ENCODE assay signal across 20 cellular contexts in the genomic region with DNA sequence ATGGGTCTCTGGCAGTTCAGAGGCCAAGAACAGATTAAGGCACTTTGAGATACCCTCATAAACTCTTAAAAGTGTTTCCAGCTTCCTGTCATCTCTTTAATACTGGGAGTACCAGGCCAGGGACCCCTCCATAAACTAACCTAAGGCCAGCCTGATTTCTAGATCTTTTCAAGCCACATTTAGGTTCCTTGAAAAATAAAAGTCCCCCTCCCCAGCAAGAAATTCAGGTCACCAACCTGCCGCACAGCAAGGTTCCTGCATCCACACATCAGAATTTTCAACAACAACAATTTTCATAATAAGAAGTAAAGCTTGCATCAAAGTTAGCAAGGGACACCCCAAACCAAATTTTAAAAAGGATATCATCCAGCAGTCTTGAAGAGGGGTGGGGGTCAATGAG. TPM values are rescaled to one million over a fixed set of nuclear protein-coding genes. Genes with fewer than 3 reads are reported as not detected.
A peak's percentile ranks its signal among the peaks of the same experiment; 100 is the strongest.
DNase-seq lines count a peak whose midpoint lies in the region; ATAC-seq and TF ChIP-seq lines count a peak whose summit lies in the region.
"Had no signal": no experiment of that assay in that cellular context is flagged by ENCODE, and none has a peak within 500 bp of the region (broad histone marks: within the 10 kb centered on the region; RNA-seq: fewer than 3 reads in every experiment).

No MANE protein-coding gene starts in this region.

- no peak for ATAC-seq in CD8-positive, alpha-beta T cell
- ATAC-seq: GM12878 had no signal

- no peaks in the 10 kb centered on the region for H3K9me3 Mint-ChIP-seq in nephron progenitor cell
- no peaks in the 10 kb centered on the region for H3K9me3 Mint-ChIP-seq in CD8-positive, alpha-beta T cell

- H3K9me3 ChIP-seq in HEK293 (ENCODE audit: control insufficient read depth, insufficient read depth, low read depth, low read length) (no peaks in the 10 kb centered on the region), iPS-15b (ENCODE audit: control insufficient read depth, insufficient read depth, low read length) (no peaks in the 10 kb centered on the region), tibial nerve (no peaks in the 10 kb centered on the region)
- H3K9me3 ChIP-seq in CD8-positive, alpha-beta T cell (ENCODE audit: low read length): no peaks in the 10 kb centered on the region
- H3K9me3 ChIP-seq: HAP-1 had no signal

- peaks cover 47% of the 10 kb centered on the region for H3K36me3 Mint-ChIP-seq in nephron progenitor cell (ENCODE audit: low read depth)
- no peaks in the 10 kb centered on the region for H3K36me3 Mint-ChIP-seq in CD8-positive, alpha-beta T cell

- intact Hi-C loops in CD8-positive, alpha-beta T cell (cut with DNase I, micrococcal nuclease): no loop called here

- no peaks in the 10 kb centered on the region for H3K27me3 Mint-ChIP-seq in nephron progenitor cell (ENCODE audit: low read depth, poor library complexity)
- peaks cover 87% of the 10 kb centered on the region for H3K27me3 Mint-ChIP-seq in CD8-positive, alpha-beta T cell (ENCODE audit: low read depth)

- H3K36me3 ChIP-seq in HEK293 (ENCODE audit: control insufficient read depth in 2 of 2, insufficient read depth in 1 of 2, low read length in 2 of 2) (peaks cover 4 to 23% of the 10 kb centered on the region in 2 experiments), iPS-15b (ENCODE audit: control insufficient read depth, insufficient read depth, low read length) (no peaks in the 10 kb centered on the region), tibial nerve (no peaks in the 10 kb centered on the region)
- H3K36me3 ChIP-seq in CD8-positive, alpha-beta T cell (ENCODE audit: insufficient read depth, low read length): no peaks in the 10 kb centered on the region
- H3K36me3 ChIP-seq: BLaER1 treated with 17β-estradiol and CSF1 and Interleukin-3, amounts not matched to agents 10 nM and 100 nM; HAP-1 had no signal

- POLR2A ChIA-PET in HEK293 (lab: Yijun Ruan, JAX): no interaction called here
- POLR2A ChIA-PET in CD8-positive, alpha-beta T cell (lab: Charles Lee): no interaction called here

- no peak overlapping the region for H3K27ac ChIP-seq in HEK293 (ENCODE audit: extremely low read depth, low read depth, low read length)
- H3K27ac ChIP-seq in tibial nerve: peak overlapping the region in 3 of 4 donors; percentile 71 to 89 (median 88)
- no peak overlapping the region for H3K27ac ChIP-seq in CD8-positive, alpha-beta T cell (ENCODE audit: low read depth, low read length)
- H3K27ac ChIP-seq: BLaER1 treated with 17β-estradiol and CSF1 and Interleukin-3, amounts not matched to agents 10 nM and 100 nM had no signal

- H3K4me1 Mint-ChIP-seq in nephron progenitor cell: peaks cover 100% of the 10 kb centered on the region
- peaks cover 49% of the 10 kb centered on the region for H3K4me1 Mint-ChIP-seq in CD8-positive, alpha-beta T cell (ENCODE audit: low read depth)

- H3K4me3 Mint-ChIP-seq in nephron progenitor cell: peak overlapping the region; percentile 95
- H3K4me3 Mint-ChIP-seq in CD8-positive, alpha-beta T cell: no peak overlapping the region

- no peak for TF ChIP-seq EP300 in tibial nerve (IDR thresholded peaks at IDR 0.05)

- TF ChIP-seq CTCF in HEK293 (tag by site-specific recombination; IDR thresholded peaks at IDR 0.05) (no peak), nephron progenitor cell (IDR thresholded peaks at IDR 0.05) (no peak), tibial nerve (IDR thresholded peaks at IDR 0.05) (no peak)
- no peak for TF ChIP-seq CTCF in CD8-positive, alpha-beta T cell (IDR thresholded peaks at IDR 0.05)

- peak overlapping the region; percentile 96 for H3K27ac Mint-ChIP-seq in nephron progenitor cell
- H3K27ac Mint-ChIP-seq in CD8-positive, alpha-beta T cell: no peak overlapping the region
- H3K27ac Mint-ChIP-seq: B cell; CD8-positive, alpha-beta memory T cell had no signal

- no peak overlapping the region for H3K9ac ChIP-seq in iPS-15b (ENCODE audit: low read depth, low read length)
- H3K9ac ChIP-seq: BLaER1 treated with 17β-estradiol and CSF1 and Interleukin-3, amounts not matched to agents 10 nM and 100 nM had no signal

- TF ChIP-seq POLR2A in tibial nerve (IDR thresholded peaks at IDR 0.05): no peak

- H3K27me3 ChIP-seq in iPS-15b (ENCODE audit: control insufficient read depth, insufficient read depth, low read length) (peaks cover 100% of the 10 kb centered on the region), tibial nerve (peaks cover 0 to 14% of the 10 kb centered on the region in 2 donors)
- peaks cover 70% of the 10 kb centered on the region for H3K27me3 ChIP-seq in CD8-positive, alpha-beta T cell (ENCODE audit: insufficient read depth, low read length)

- 83 to 93% methylated on average over 1 of the region's 1 CpG for WGBS in tibial nerve, 2 donors

- H3K4me3 ChIP-seq in HEK293 (ENCODE audit: low read depth, low read length): no peak overlapping the region
- peak overlapping the region; percentile 13 for H3K4me3 ChIP-seq in iPS-15b (ENCODE audit: low read depth, low read length)
- no peak overlapping the region for H3K4me3 ChIP-seq in tibial nerve
- H3K4me3 ChIP-seq in CD8-positive, alpha-beta T cell (ENCODE audit: low read depth, low read length): no peak overlapping the region
- H3K4me3 ChIP-seq: BLaER1 treated with 17β-estradiol and CSF1 and Interleukin-3, amounts not matched to agents 10 nM and 100 nM; GM12878; HAP-1 had no signal

- H3K4me1 ChIP-seq in HEK293 (ENCODE audit: control insufficient read depth, insufficient read depth, low read length) (peaks cover 58% of the 10 kb centered on the region), iPS-15b (ENCODE audit: control insufficient read depth, insufficient read depth, low read length) (peaks cover under 1% of the 10 kb centered on the region), tibial nerve (peaks cover 0 to 81% (median 12%) of the 10 kb centered on the region in 4 donors)
- H3K4me1 ChIP-seq in CD8-positive, alpha-beta T cell (ENCODE audit: insufficient read depth, low read length): peaks cover 46% of the 10 kb centered on the region

- CTCF ChIA-PET in HEK293 (lab: Yijun Ruan, JAX): no interaction called here
- CTCF ChIA-PET in CD8-positive, alpha-beta T cell (lab: Charles Lee): interaction anchor here (1.2 kb wide), 1 partner anchor 13 kb away, joined by 3 read pairs; no protein-coding TSS in a partner anchor

- DNase-seq in nephron progenitor cell: no peak
- no peak for DNase-seq in tibial nerve (ENCODE audit: low spot score in 2 of 2)
- DNase-seq in CD8-positive, alpha-beta T cell: no peak
- no peak for DNase-seq in NCI-H1092 (lab: John Stamatoyannopoulos, UW)
- DNase-seq in NCI-H2029 (lab: John Stamatoyannopoulos, UW): no peak
- DNase-seq: CD8-positive, alpha-beta memory T cell; COR-L47; DMS 273 treated with DMSO at 0.1 percent for 48 hours; DMS53; DND-41; EL had no signal

TF ChIP-seq in HEK293, 187 proteins besides CTCF, POLR2A, EP300 and RAD21:
- peak; percentile 91 for TF ChIP-seq MYNN (tag by site-specific recombination; IDR thresholded peaks at IDR 0.05; ENCODE audit: borderline replicate concordance)
- TF ChIP-seq HOXA7 (CRISPR knock-in tag; IDR thresholded peaks at IDR 0.05; ENCODE audit: borderline replicate concordance): no peak

RNA-seq across cellular contexts. Expression of a gene that starts 4.9 kb away (rescaled TPM):
- 1 to 10 TPM; 2.7 to 8.1 (median 4.1) TPM for total RNA-seq in tibial nerve
- under 1 TPM; 0.54 to 0.58 TPM for total RNA-seq in CD8-positive, alpha-beta T cell
- total RNA-seq: A172 had no signal

RNA-seq across cellular contexts. Expression of a gene that starts 15.8 kb away (rescaled TPM):
- 1 to 10 TPM; 1.4 to 2.7 (median 1.7) TPM for total RNA-seq in tibial nerve
- not detected for total RNA-seq in CD8-positive, alpha-beta T cell
- total RNA-seq: A172; B cell; CD8-positive, alpha-beta memory T cell; G401; GM12878; H4 had no signal

RNA-seq across cellular contexts. Expression of a gene that starts 20.5 kb away (rescaled TPM):
- 10 to 100 TPM in 1 of 4 donors, 1 to 10 TPM in 3; 3.6 to 17.3 (median 7.2) TPM for total RNA-seq in tibial nerve
- not detected for total RNA-seq in CD8-positive, alpha-beta T cell
- total RNA-seq: B cell; CD8-positive, alpha-beta memory T cell had no signal

RNA-seq across cellular contexts. Expression of a gene that starts 39.9 kb away (rescaled TPM):
- total RNA-seq in tibial nerve: 1 to 10 TPM in 3 of 4 donors, under 1 TPM in 1; 0.98 to 2.3 (median 2.0) TPM
- not detected for total RNA-seq in CD8-positive, alpha-beta T cell
- total RNA-seq: A172; B cell; CD8-positive, alpha-beta memory T cell; GM12878 had no signal

RNA-seq across cellular contexts. Expression of a gene that starts 48.7 kb away (rescaled TPM):
- 10 to 100 TPM in 1 of 4 donors, 1 to 10 TPM in 3; 4.4 to 10.5 (median 7.9) TPM for total RNA-seq in tibial nerve
- total RNA-seq in CD8-positive, alpha-beta T cell: not detected
- total RNA-seq: B cell; CD8-positive, alpha-beta memory T cell; GM12878 had no signal

Comparison
In these comparisons a context has a peak if more than half of its experiments do, and no peak if none do; other contexts are left out.
1. H3K27ac ChIP-seq: peak in tibial nerve (3 of 4); none in HEK293 (single experiment) and CD8-positive, alpha-beta T cell (single experiment).
2. RNA of a gene that starts 20.5 kb away (total RNA-seq): 3.6 to 17.3 TPM in tibial nerve; not detected in CD8-positive, alpha-beta T cell; every median in the first group is over 4 times any median in the second.